8 cellular contexts compared by ENCODE assay signal in the genomic region with DNA sequence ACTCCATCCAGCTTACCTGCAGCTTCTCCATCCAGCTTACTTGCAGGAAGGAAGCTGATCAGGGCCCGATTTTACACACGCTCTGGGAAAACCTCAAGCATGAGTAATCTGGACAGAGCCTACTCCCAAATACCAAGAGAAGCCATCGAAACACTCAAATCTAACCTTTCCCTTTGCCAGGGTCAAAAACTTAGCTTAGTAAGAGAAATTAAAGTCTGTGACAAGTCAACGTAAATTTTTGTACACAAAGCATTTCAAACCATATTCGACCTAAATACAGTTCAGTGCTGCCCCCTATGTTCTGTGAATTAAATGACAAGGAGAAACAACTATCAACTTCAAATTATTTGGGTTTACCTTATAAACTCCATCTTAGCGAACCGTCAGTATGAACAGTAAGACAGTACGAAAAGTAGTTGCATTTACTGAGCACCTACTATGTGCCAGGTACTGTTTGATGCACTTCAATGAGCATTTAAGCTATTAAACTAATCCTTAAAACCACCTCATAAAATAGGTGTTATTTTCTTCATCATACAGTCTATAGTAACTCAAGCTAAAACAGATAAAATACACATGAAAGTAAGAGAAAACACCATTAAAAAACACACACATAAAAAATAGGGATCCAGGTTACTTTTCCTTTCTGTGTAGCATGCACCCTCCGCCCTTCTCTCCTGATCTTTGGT. TPM values are rescaled to one million over a fixed set of nuclear protein-coding genes. Genes with fewer than 3 reads are reported as not detected.
DNase-seq lines count a peak whose midpoint lies in the region; ATAC-seq and TF ChIP-seq lines count a peak whose summit lies in the region.

No MANE protein-coding gene starts in this region.

- H3K4me1 Mint-ChIP-seq in Calu3 (ENCODE audit: low read depth, unreplicated experiment) (peaks cover 19% of the 10 kb centered on the region), brain (no peaks in the 10 kb centered on the region)

- no peak overlapping the region for H2BK12ac ChIP-seq in neuronal stem cell (ENCODE audit: low read length)

- no peaks in the 10 kb centered on the region for H3K27me3 Mint-ChIP-seq in Calu3 (ENCODE audit: unreplicated experiment)
- no peaks in the 10 kb centered on the region for H3K27me3 Mint-ChIP-seq in brain

- DNase-seq in Calu3 = no peak
- peak; percentile 85 for DNase-seq in M059J (ENCODE audit: low read depth)
- DNase-seq in lower lobe of right lung = no peak
- no peak for DNase-seq in activated CD8-positive, alpha-beta memory T cell treated with anti-CD3 and anti-CD28 coated beads, Interleukin-2, amount 50 U/mL, for 4 hours
- no peak for DNase-seq in neuronal stem cell (ENCODE audit: low spot score)
- DNase-seq in HPDE6-E6E7 (ENCODE audit: extremely low spot score) = no peak
- DNase-seq in stimulated activated CD4-positive, alpha-beta T cell treated with anti-CD3 and anti-CD28 coated beads, Interleukin-2, amount 100 ng/mL, for 24 hours = no peak

- TF ChIP-seq CTCF in Calu3 (IDR thresholded peaks at IDR 0.05; ENCODE audit: unreplicated experiment) (peak; percentile 13), brain (conservative IDR thresholded peaks at IDR 0.05) (peak; percentile 18 to 63), lower lobe of right lung (IDR thresholded peaks at IDR 0.05) (peak; percentile 57)

- H3K36me3 Mint-ChIP-seq in Calu3 (ENCODE audit: insufficient read depth, unreplicated experiment) (peaks cover 21% of the 10 kb centered on the region), brain (peaks cover 72% of the 10 kb centered on the region)

- WGBS in neuronal stem cell (ENCODE audit: extremely low coverage in 2 of 2, insufficient read length in 2 of 2, insufficient replicate concordance in 1 of 2), 2 donors = no CpG with 5 or more reads among the region's 9 CpGs

- H3K14ac ChIP-seq in neuronal stem cell (ENCODE audit: low read length) = no peak overlapping the region

- no peak overlapping the region for H2BK15ac ChIP-seq in neuronal stem cell (ENCODE audit: low read length)

- BruUV-seq in Calu3 (replicated peaks; lab: Mats Ljungman, UMichigan) = no TSS peak

- H3K36me3 ChIP-seq in lower lobe of right lung (peaks cover 71% of the 10 kb centered on the region), neuronal stem cell (replicated peaks in 1 of 2; ENCODE audit: control insufficient read depth in 2 of 2, insufficient read depth in 2 of 2, low read length in 2 of 2) (peaks cover 13 to 60% of the 10 kb centered on the region in 2 donors)

- CTCF ChIA-PET in Calu3 (lab: Charles Lee) = interaction anchor here (0.6 to 1.7 kb wide), 6 partner anchors 15 to 170 kb away, joined by 3 to 6 read pairs (median 3); no protein-coding TSS in a partner anchor

- intact Hi-C loops in Calu3 (cut with micrococcal nuclease; ENCODE audit: unreplicated experiment) = loop anchor here (2.0 kb wide), 1 partner anchor 15 kb away; no protein-coding TSS in a partner anchor
- intact Hi-C loops in lower lobe of right lung (cut with DNase I) = no loop called here

- H3K18ac ChIP-seq in neuronal stem cell (ENCODE audit: low read length) = no peak overlapping the region

- H2AK5ac ChIP-seq in neuronal stem cell (ENCODE audit: low read depth, low read length) = no peak overlapping the region

- H3K27me3 ChIP-seq in lower lobe of right lung (ENCODE audit: low read depth) (no peaks in the 10 kb centered on the region), neuronal stem cell (ENCODE audit: control insufficient read depth in 3 of 3, insufficient read depth in 3 of 3, low read depth in 1 of 3, low read length in 3 of 3) (peaks cover 0 to 2% (median 0%) of the 10 kb centered on the region in 3 experiments)

- H3K27ac Mint-ChIP-seq in Calu3 (ENCODE audit: unreplicated experiment) (peak overlapping the region; percentile 64), brain (peak overlapping the region in 1 of 5 experiments; percentile 63)

- no peak overlapping the region for H3K4me3 ChIP-seq in lower lobe of right lung
- H3K4me3 ChIP-seq in neuronal stem cell (ENCODE audit: low read length in 2 of 2) = no peak overlapping the region

- no peak overlapping the region for H3K23ac ChIP-seq in neuronal stem cell (ENCODE audit: low read depth, low read length, poor library complexity)

- H3K9me3 ChIP-seq in lower lobe of right lung = no peaks in the 10 kb centered on the region
- peaks cover 6 to 14% of the 10 kb centered on the region in 2 donors for H3K9me3 ChIP-seq in neuronal stem cell (replicated peaks in 1 of 2; ENCODE audit: control insufficient read depth in 2 of 2, insufficient read depth in 1 of 2, low read depth in 1 of 2, low read length in 2 of 2)

- peak; percentile 47 to 49 for ATAC-seq in lower lobe of right lung

- H3K27ac ChIP-seq in lower lobe of right lung (peak overlapping the region; percentile 55), neuronal stem cell (replicated peaks; ENCODE audit: low read length) (no peak overlapping the region)

- no peak overlapping the region for H4K8ac ChIP-seq in neuronal stem cell (ENCODE audit: low read depth, low read length)

- no peak overlapping the region for H2BK120ac ChIP-seq in neuronal stem cell (ENCODE audit: low read depth, low read length)

- no peak overlapping the region for H3K4ac ChIP-seq in neuronal stem cell (ENCODE audit: low read length)

- no peak overlapping the region for H2BK5ac ChIP-seq in neuronal stem cell (ENCODE audit: low read length)

- no peak overlapping the region for H3K4me2 ChIP-seq in neuronal stem cell (ENCODE audit: insufficient read depth, low read length, poor library complexity, severe bottlenecking)

- no peaks in the 10 kb centered on the region for H3K79me1 ChIP-seq in neuronal stem cell (ENCODE audit: low read depth, low read length)

- no peak overlapping the region for H3K4me3 Mint-ChIP-seq in Calu3 (ENCODE audit: low read depth, unreplicated experiment)
- H3K4me3 Mint-ChIP-seq in brain = no peak overlapping the region

- H3K9me3 Mint-ChIP-seq in Calu3 (ENCODE audit: low read depth, unreplicated experiment) (peaks cover 6% of the 10 kb centered on the region), brain (peaks cover 0 to 11% (median 5%) of the 10 kb centered on the region in 5 experiments)

- H3K4me1 ChIP-seq in lower lobe of right lung = peaks cover 15% of the 10 kb centered on the region
- no peaks in the 10 kb centered on the region for H3K4me1 ChIP-seq in neuronal stem cell (ENCODE audit: control insufficient read depth in 2 of 2, insufficient read depth in 1 of 2, low read depth in 1 of 2, low read length in 2 of 2)

- no peak overlapping the region for H2AFZ ChIP-seq in neuronal stem cell (ENCODE audit: low read length)

- no peak overlapping the region for H3K9ac ChIP-seq in neuronal stem cell (ENCODE audit: low read depth, low read length, poor library complexity)

- H4K91ac ChIP-seq in neuronal stem cell (ENCODE audit: low read depth, low read length, poor library complexity) = no peak overlapping the region

RNA-seq across cellular contexts. Expression of a gene that starts 36.9 kb away (rescaled TPM):
- total RNA-seq in Calu3 (2022) (29.7 and 37.8 TPM in 2 replicates), lower lobe of right lung (39.9 TPM)
- total RNA-seq in M059J (2014; rRNA removed; shearing (Covaris generic)) = 41.2 and 64.6 TPM in 2 replicates
- polyA plus RNA-seq in brain (ENCODE audit: insufficient read depth, low read depth, low replicate concordance) = 35.7 TPM
- 23.8 TPM for polyA plus RNA-seq in neuronal stem cell (2013, experiment 1 of 2)
- polyA plus RNA-seq in neuronal stem cell (2013, experiment 2 of 2) = 23.2 TPM
